1 cellular context compared by ENCODE assay signal in genomic region chr13:71254384-71254783, GRCh38.
TF ChIP-seq lines count a peak whose summit lies in the region.

No MANE protein-coding gene starts in this region.

TF ChIP-seq in GM23338, 12 proteins besides CTCF, POLR2A, EP300 and RAD21 (continued from another document):
- TF ChIP-seq ZNF462 (CRISPR knock-in tag; IDR thresholded peaks at IDR 0.05) (no peak), ZNF114 (CRISPR knock-in tag; IDR thresholded peaks at IDR 0.05) (no peak), REST (IDR thresholded peaks at IDR 0.05; ENCODE audit: unreplicated experiment) (no peak), JUNB (IDR thresholded peaks at IDR 0.05; ENCODE audit: unreplicated experiment) (no peak), CREB1 (CRISPR knock-in tag; IDR thresholded peaks at IDR 0.05; ENCODE audit: low read depth) (no peak)
